11 cellular contexts compared by ENCODE assay signal in the genomic region with DNA sequence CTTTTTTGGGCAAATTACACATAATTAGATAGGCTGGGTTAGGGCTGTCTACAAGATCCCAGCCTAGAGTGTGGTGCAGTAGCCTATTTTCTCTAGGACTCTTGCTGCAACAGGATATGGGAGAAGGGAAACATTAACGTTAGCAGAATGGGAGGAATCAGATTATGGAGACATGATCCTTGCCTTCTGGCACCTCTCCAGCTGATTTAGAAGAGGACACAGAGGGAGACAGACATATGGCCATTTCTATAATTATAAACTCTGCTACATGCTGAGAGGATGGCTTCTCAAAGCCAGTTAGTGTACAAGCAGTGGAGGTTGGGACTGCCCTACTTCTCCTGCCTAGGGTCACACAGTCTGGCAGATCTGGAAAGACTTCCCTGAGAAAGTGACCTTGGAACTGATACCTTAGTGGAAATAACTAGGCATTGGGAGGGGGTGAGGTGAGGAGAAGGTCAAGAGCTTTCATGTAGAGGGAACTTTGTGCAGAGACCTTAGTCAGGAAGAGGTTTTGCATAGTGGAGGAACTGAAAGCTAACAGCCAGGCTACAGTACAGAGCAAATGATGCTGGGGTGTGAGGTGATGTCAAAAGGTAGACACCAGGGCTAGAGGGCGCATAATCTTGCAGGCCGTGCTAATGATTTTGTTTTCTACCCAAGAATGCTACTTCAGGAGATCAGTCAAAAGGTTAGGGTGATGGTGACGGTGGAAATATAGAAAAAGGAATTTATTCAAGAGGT. TPM values are rescaled to one million over a fixed set of nuclear protein-coding genes. Genes with fewer than 3 reads are reported as not detected.
DNase-seq lines count a peak whose midpoint lies in the region; ATAC-seq and TF ChIP-seq lines count a peak whose summit lies in the region.
"Had no signal": no experiment of that assay in that cellular context is flagged by ENCODE, and none has a peak within 500 bp of the region (broad histone marks: within the 10 kb centered on the region; RNA-seq: fewer than 3 reads in every experiment).

No MANE protein-coding gene starts in this region.

- peak overlapping the region in 3 of 11 experiments; percentile 56 to 73 (median 71); a peak in 2 of 22 replicates for H3K27ac ChIP-seq in BLaER1 treated with 17β-estradiol and CSF1 and Interleukin-3, amounts not matched to agents 10 nM and 100 nM
- H3K27ac ChIP-seq in left ventricle myocardium inferior (replicated peaks) (no peak overlapping the region), right lobe of liver (peak overlapping the region in 1 of 3 donors; percentile 71)
- H3K27ac ChIP-seq: C4-2B had no signal

- peaks cover 22 to 37% (median 31%) of the 10 kb centered on the region in 11 experiments for H3K27me3 ChIP-seq in BLaER1 treated with 17β-estradiol and CSF1 and Interleukin-3, amounts not matched to agents 10 nM and 100 nM
- H3K27me3 ChIP-seq in left ventricle myocardium inferior (ENCODE audit: low read depth) (peaks cover 16% of the 10 kb centered on the region), right lobe of liver (no peaks in the 10 kb centered on the region)

- WGBS in right lobe of liver (ENCODE audit: insufficient coverage, low coverage, low lambda C conversion rate, missing lambda C conversion rate): 52% methylated on average over 4 of the region's 4 CpGs

- peaks cover 12 to 56% (median 33%) of the 10 kb centered on the region in 10 experiments for H3K4me1 ChIP-seq in BLaER1 treated with 17β-estradiol and CSF1 and Interleukin-3, amounts not matched to agents 10 nM and 100 nM
- H3K4me1 ChIP-seq in left ventricle myocardium inferior: peaks cover 41% of the 10 kb centered on the region
- peaks cover 0 to 21% (median 7%) of the 10 kb centered on the region in 4 donors for H3K4me1 ChIP-seq in right lobe of liver

- peaks cover 58% of the 10 kb centered on the region for H3K27me3 Mint-ChIP-seq in activated T-helper 1 cell treated with anti-CD3 and anti-CD28 coated beads, Interleukin-12 subunit alpha, Interleukin-12 subunit beta, Interleukin-2, Interleukin-4 antibody, amounts not matched to agents 30 ng/mL and 10 ng/mL and 1 ng/mL, durations not matched to agents 14 hours and 24 hours and 36 hours (ENCODE audit: insufficient read depth)

- H3K36me3 Mint-ChIP-seq in activated T-helper 1 cell treated with anti-CD3 and anti-CD28 coated beads, Interleukin-12 subunit alpha, Interleukin-12 subunit beta, Interleukin-2, Interleukin-4 antibody, amounts not matched to agents 30 ng/mL and 10 ng/mL and 1 ng/mL, durations not matched to agents 14 hours and 24 hours and 36 hours (ENCODE audit: low read depth): peaks cover 1% of the 10 kb centered on the region

- no peak for TF ChIP-seq POLR2A in right lobe of liver (IDR thresholded peaks at IDR 0.05)

- peaks cover 10% of the 10 kb centered on the region for H3K4me1 Mint-ChIP-seq in activated T-helper 1 cell treated with anti-CD3 and anti-CD28 coated beads, Interleukin-12 subunit alpha, Interleukin-12 subunit beta, Interleukin-2, Interleukin-4 antibody, amounts not matched to agents 30 ng/mL and 10 ng/mL and 1 ng/mL, durations not matched to agents 14 hours and 24 hours and 36 hours (ENCODE audit: low read depth)

- no peak for DNase-seq in activated T-helper 1 cell treated with anti-CD3 and anti-CD28 coated beads, Interleukin-12 subunit alpha, Interleukin-12 subunit beta, Interleukin-2, Interleukin-4 antibody, amounts not matched to agents 30 ng/mL and 10 ng/mL and 1 ng/mL, durations not matched to agents 14 hours and 24 hours and 36 hours (ENCODE audit: low spot score)
- no peak for DNase-seq in NCI-H2196 treated with DMSO at 0.1 percent for 48 hours (lab: John Stamatoyannopoulos, UW; ENCODE audit: unreplicated experiment)
- DNase-seq in left ventricle myocardium inferior: no peak
- DNase-seq in stimulated activated CD8-positive, alpha-beta memory T cell treated with anti-CD3 and anti-CD28 coated beads, Interleukin-4, amount 100 ng/mL, for 48 hours: no peak
- DNase-seq in right lobe of liver: no peak
- DNase-seq: activated T-cell treated with anti-CD3 and anti-CD28 coated beads, Interleukin-2, amount 50 U/mL, for 4 hours; stimulated activated CD4-positive, alpha-beta T cell treated with anti-CD3 and anti-CD28 coated beads, Interleukin-4, amount 100 ng/mL, for 4 hours had no signal

- ATAC-seq in GM19328 (IDR thresholded peaks at IDR 0.05; ENCODE audit: unreplicated experiment) (peak; percentile 96), HG03097 (IDR thresholded peaks at IDR 0.05; ENCODE audit: low FRiP score, unreplicated experiment) (peak; percentile 76), right lobe of liver (no peak)
- ATAC-seq: activated T-cell treated with anti-CD3 and anti-CD28 coated beads, Interleukin-2, amount 50 U/mL, for 4 hours had no signal

- peak overlapping the region; percentile 53 for H3K4me3 Mint-ChIP-seq in activated T-helper 1 cell treated with anti-CD3 and anti-CD28 coated beads, Interleukin-12 subunit alpha, Interleukin-12 subunit beta, Interleukin-2, Interleukin-4 antibody, amounts not matched to agents 30 ng/mL and 10 ng/mL and 1 ng/mL, durations not matched to agents 14 hours and 24 hours and 36 hours
- H3K4me3 Mint-ChIP-seq: activated T-cell treated with anti-CD3 and anti-CD28 coated beads, Interleukin-2, amount 50 U/mL, for 4 hours had no signal

- intact Hi-C loops in activated T-helper 1 cell treated with anti-CD3 and anti-CD28 coated beads, Interleukin-12 subunit alpha, Interleukin-12 subunit beta, Interleukin-2, Interleukin-4 antibody, amounts not matched to agents 30 ng/mL and 10 ng/mL and 1 ng/mL, durations not matched to agents 14 hours and 24 hours and 36 hours (cut with micrococcal nuclease): no loop called here
- intact Hi-C loops in left ventricle myocardium inferior (cut with micrococcal nuclease) (no loop called here), right lobe of liver (cut with DNase I) (no loop called here)

- no peak overlapping the region for H3K9ac ChIP-seq in BLaER1 treated with 17β-estradiol and CSF1 and Interleukin-3, amounts not matched to agents 10 nM and 100 nM

- TF ChIP-seq CTCF in left ventricle myocardium inferior (IDR thresholded peaks at IDR 0.05; ENCODE audit: borderline replicate concordance) (no peak), right lobe of liver (IDR thresholded peaks at IDR 0.05) (no peak)

- H3K4me3 ChIP-seq in BLaER1 treated with 17β-estradiol and CSF1 and Interleukin-3, amounts not matched to agents 10 nM and 100 nM: no peak overlapping the region
- H3K4me3 ChIP-seq in left ventricle myocardium inferior: no peak overlapping the region
- no peak overlapping the region for H3K4me3 ChIP-seq in right lobe of liver

- H4K20me1 ChIP-seq in BLaER1 treated with 17β-estradiol and CSF1 and Interleukin-3, amounts not matched to agents 10 nM and 100 nM: no peaks in the 10 kb centered on the region

- no peaks in the 10 kb centered on the region for H3K9me3 Mint-ChIP-seq in activated T-helper 1 cell treated with anti-CD3 and anti-CD28 coated beads, Interleukin-12 subunit alpha, Interleukin-12 subunit beta, Interleukin-2, Interleukin-4 antibody, amounts not matched to agents 30 ng/mL and 10 ng/mL and 1 ng/mL, durations not matched to agents 14 hours and 24 hours and 36 hours
- H3K9me3 Mint-ChIP-seq: activated T-cell treated with anti-CD3 and anti-CD28 coated beads, Interleukin-2, amount 50 U/mL, for 4 hours had no signal

- peaks cover 0 to 5% (median 0%) of the 10 kb centered on the region in 11 experiments; a peak in 2 of 22 replicates for H3K36me3 ChIP-seq in BLaER1 treated with 17β-estradiol and CSF1 and Interleukin-3, amounts not matched to agents 10 nM and 100 nM
- H3K36me3 ChIP-seq in left ventricle myocardium inferior: no peaks in the 10 kb centered on the region
- no peaks in the 10 kb centered on the region for H3K36me3 ChIP-seq in right lobe of liver

- H3K9me3 ChIP-seq in BLaER1 treated with 17β-estradiol and CSF1 and Interleukin-3, amounts not matched to agents 10 nM and 100 nM (replicated peaks in 1 of 11): peaks cover 0 to 19% (median 3%) of the 10 kb centered on the region in 11 experiments; a peak in 6 of 22 replicates
- H3K9me3 ChIP-seq in left ventricle myocardium inferior (replicated peaks): no peaks in the 10 kb centered on the region
- H3K9me3 ChIP-seq in right lobe of liver: no peaks in the 10 kb centered on the region

- H3K27ac Mint-ChIP-seq in activated T-helper 1 cell treated with anti-CD3 and anti-CD28 coated beads, Interleukin-12 subunit alpha, Interleukin-12 subunit beta, Interleukin-2, Interleukin-4 antibody, amounts not matched to agents 30 ng/mL and 10 ng/mL and 1 ng/mL, durations not matched to agents 14 hours and 24 hours and 36 hours: no peak overlapping the region

- H3K4me2 ChIP-seq in BLaER1 treated with 17β-estradiol and CSF1 and Interleukin-3, amounts not matched to agents 10 nM and 100 nM: peak overlapping the region; percentile 84 to 97 (median 92); a peak in 19 of 22 replicates

RNA-seq across cellular contexts. Expression of a gene that starts 1.2 kb away (rescaled TPM):
- 0.22 TPM in 1 of 2 replicates, not detected in the other for total RNA-seq in activated T-helper 1 cell treated with anti-CD3 and anti-CD28 coated beads, Interleukin-12 subunit alpha, Interleukin-12 subunit beta, Interleukin-2, Interleukin-4 antibody, amounts not matched to agents 30 ng/mL and 10 ng/mL and 1 ng/mL, durations not matched to agents 14 hours and 24 hours and 36 hours
- 1.4 TPM for total RNA-seq in left ventricle myocardium inferior
- 1 to 10 TPM; 5.4 to 8.9 (median 7.1) TPM for total RNA-seq in right lobe of liver
- total RNA-seq: activated T-cell treated with anti-CD3 and anti-CD28 coated beads, Interleukin-2, amount 50 U/mL, for 4 hours had no signal

Comparison
In these comparisons a context has a peak if more than half of its experiments do, and no peak if none do; other contexts are left out.
1. ATAC-seq: peak in GM19328 (single experiment) and HG03097 (single experiment); none in right lobe of liver (0 of 4).